Comparison of ENCODE assay signal across 1 cellular context in the genomic region with DNA sequence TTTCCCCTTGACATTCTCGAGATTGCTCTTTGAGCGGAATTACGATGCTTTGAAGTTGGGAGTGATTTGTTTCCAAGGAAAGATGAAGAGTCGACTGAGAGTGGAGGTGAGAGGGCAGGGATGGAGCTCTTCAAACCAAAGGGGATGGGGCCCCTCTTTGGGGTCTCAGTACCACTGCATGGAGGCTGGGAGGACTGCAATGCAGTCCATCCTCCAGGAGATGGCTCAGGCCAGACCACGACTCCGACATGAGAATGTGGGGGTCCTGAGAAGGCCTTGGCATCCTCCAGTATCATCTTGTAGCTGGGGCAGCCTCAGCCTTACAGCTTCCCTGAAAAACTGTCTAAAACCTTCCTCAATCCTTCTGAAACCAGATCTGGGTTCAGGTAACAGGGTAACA.
TF ChIP-seq lines count a peak whose summit lies in the region.

No MANE protein-coding gene starts in this region.

TF ChIP-seq in WTC11, 78 proteins besides CTCF, POLR2A, EP300 and RAD21 (continued from another document):
- TF ChIP-seq SP1 (CRISPR knock-in tag; conservative IDR thresholded peaks at IDR 0.05): no peak
- TF ChIP-seq, protein P1, sequence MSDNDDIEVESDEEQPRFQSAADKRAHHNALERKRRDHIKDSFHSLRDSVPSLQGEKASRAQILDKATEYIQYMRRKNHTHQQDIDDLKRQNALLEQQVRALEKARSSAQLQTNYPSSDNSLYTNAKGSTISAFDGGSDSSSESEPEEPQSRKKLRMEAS (CRISPR knock-in tag; IDR thresholded peaks at IDR 0.05): no peak
- no peak for TF ChIP-seq JAZF1 (CRISPR knock-in tag; IDR thresholded peaks at IDR 0.05)
- no peak for TF ChIP-seq ERG (CRISPR knock-in tag; IDR thresholded peaks at IDR 0.05)
- TF ChIP-seq, protein P2, sequence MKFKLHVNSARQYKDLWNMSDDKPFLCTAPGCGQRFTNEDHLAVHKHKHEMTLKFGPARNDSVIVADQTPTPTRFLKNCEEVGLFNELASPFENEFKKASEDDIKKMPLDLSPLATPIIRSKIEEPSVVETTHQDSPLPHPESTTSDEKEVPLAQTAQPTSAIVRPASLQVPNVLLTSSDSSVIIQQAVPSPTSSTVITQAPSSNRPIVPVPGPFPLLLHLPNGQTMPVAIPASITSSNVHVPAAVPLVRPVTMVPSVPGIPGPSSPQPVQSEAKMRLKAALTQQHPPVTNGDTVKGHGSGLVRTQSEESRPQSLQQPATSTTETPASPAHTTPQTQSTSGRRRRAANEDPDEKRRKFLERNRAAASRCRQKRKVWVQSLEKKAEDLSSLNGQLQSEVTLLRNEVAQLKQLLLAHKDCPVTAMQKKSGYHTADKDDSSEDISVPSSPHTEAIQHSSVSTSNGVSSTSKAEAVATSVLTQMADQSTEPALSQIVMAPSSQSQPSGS (CRISPR knock-in tag; IDR thresholded peaks at IDR 0.05; ENCODE audit: borderline replicate concordance, low read depth): no peak
- no peak for TF ChIP-seq TEAD1 (CRISPR knock-in tag; IDR thresholded peaks at IDR 0.05)
- TF ChIP-seq TEAD4 (CRISPR knock-in tag; IDR thresholded peaks at IDR 0.05): no peak
TF ChIP-seq in WTC11: peak in this region for 0.
